Comparison of ENCODE assay signal across 11 cellular contexts in the genomic region with DNA sequence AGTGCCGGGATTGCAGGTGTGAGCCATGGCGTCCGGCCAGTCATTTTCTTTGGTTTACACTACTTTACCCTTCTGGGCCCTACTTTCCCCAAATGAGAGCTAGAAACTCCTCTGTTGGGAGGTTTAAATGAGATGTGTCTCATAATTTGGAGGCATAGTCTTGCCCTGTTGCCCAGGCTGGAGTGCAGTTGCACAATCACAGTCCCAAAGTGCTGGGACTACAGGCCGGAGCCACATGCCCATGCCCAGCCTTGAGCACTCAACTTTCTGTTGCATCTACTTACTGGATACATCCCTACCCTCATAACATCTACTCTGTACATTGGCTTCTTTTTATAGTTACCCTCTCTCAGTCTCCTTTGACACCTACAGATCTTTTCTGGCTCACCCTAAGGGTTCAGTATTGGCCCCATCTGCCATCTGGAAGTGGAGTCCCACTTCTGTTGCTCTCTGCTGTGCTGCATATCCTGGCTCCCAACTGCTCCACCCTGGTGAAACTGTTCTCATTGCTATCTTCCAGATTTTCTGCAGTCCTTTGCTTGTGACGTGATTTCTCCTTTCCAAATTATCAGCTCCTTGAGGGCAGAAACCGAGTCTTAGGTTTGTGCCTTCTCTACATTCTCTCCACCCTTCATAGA. TPM values are rescaled to one million over a fixed set of nuclear protein-coding genes. Genes with fewer than 3 reads are reported as not detected.
DNase-seq lines count a peak whose midpoint lies in the region; ATAC-seq, FAIRE-seq and TF ChIP-seq lines count a peak whose summit lies in the region.
"Had no signal": no experiment of that assay in that cellular context is flagged by ENCODE, and none has a peak within 500 bp of the region (broad histone marks: within the 10 kb centered on the region; RNA-seq: fewer than 3 reads in every experiment).

No MANE protein-coding gene starts in this region.

- H3K4me1 ChIP-seq in Caco-2 (peaks cover 20% of the 10 kb centered on the region), PC-9 (replicated peaks; ENCODE audit: insufficient read depth) (peaks cover 38% of the 10 kb centered on the region), pancreas (peaks cover 66 to 68% (median 67%) of the 10 kb centered on the region in 3 donors)

- H4K20me1 ChIP-seq in PC-9 (ENCODE audit: insufficient read depth), result peaks cover 100% of the 10 kb centered on the region

- no peaks in the 10 kb centered on the region for H3K9me3 Mint-ChIP-seq in Caco-2 (ENCODE audit: unreplicated experiment)
- no peaks in the 10 kb centered on the region for H3K9me3 Mint-ChIP-seq in effector memory CD8-positive, alpha-beta T cell

- H3K4me1 Mint-ChIP-seq in Caco-2 (ENCODE audit: low read depth, unreplicated experiment), result peaks cover 43% of the 10 kb centered on the region
- H3K4me1 Mint-ChIP-seq in effector memory CD8-positive, alpha-beta T cell (ENCODE audit: low read depth in 2 of 2), result peaks cover 63 to 80% of the 10 kb centered on the region in 2 donors

- no peak overlapping the region for H3K4me3 ChIP-seq in Caco-2 (ENCODE audit: low read depth, low read length)
- H3K4me3 ChIP-seq in PC-9, result no peak overlapping the region
- H3K4me3 ChIP-seq in pancreas, result no peak overlapping the region

- no peaks in the 10 kb centered on the region for H3K27me3 Mint-ChIP-seq in Caco-2 (ENCODE audit: insufficient read depth, unreplicated experiment)
- no peaks in the 10 kb centered on the region for H3K27me3 Mint-ChIP-seq in effector memory CD8-positive, alpha-beta T cell

- 36 to 43% methylated on average over 6 of the region's 6 CpGs for WGBS in pancreas, 2 donors

- peak overlapping the region; percentile 30; the same call in 1 of the 2 replicates for H3K27ac ChIP-seq in PC-9
- H3K27ac ChIP-seq in pancreas, result peak overlapping the region in 1 of 4 donors; percentile 23

- no peak for FAIRE-seq in pancreas (lab: Jason Lieb, UNC)
- FAIRE-seq: G401.6 had no signal

- DNase-seq in Caco-2 (no peak), PC-9 (no peak), pancreas (no peak), LoVo (ENCODE audit: low spot score) (no peak), SIG-M5 treated with dmso at 0.1 percent for 504 hours (lab: John Stamatoyannopoulos, UW; ENCODE audit: unreplicated experiment) (no peak), DMS79 (lab: John Stamatoyannopoulos, UW) (no peak)
- DNase-seq in effector memory CD8-positive, alpha-beta T cell, result no peak
- no peak for DNase-seq in NK-92 treated with Interleukin-12 subunit alpha and Interleukin-12 subunit beta, amount 100 ng/mL, for 24 hours (lab: John Stamatoyannopoulos, UW)
- DNase-seq: activated CD8-positive, alpha-beta memory T cell treated with anti-CD3 and anti-CD28 coated beads, Interleukin-2, amount 50 U/mL, for 48 hours; NCI-H510A had no signal

- CTCF ChIA-PET in Caco-2 (lab: Charles Lee) (interaction anchor here (0.8 to 1.7 kb wide), 3 partner anchors 9 to 115 kb away, joined by 3 to 8 read pairs (median 8); a partner anchor contains a TSS), PC-9 (lab: Charles Lee) (interaction anchor here (0.6 to 1.2 kb wide), 2 partner anchors 24 to 113 kb away, joined by 4 read pairs; no protein-coding TSS in a partner anchor)

- no peak overlapping the region for H2AFZ ChIP-seq in PC-9

- peaks cover 100% of the 10 kb centered on the region for H3K79me2 ChIP-seq in PC-9 (ENCODE audit: low read depth)

- intact Hi-C loops in Caco-2 (cut with micrococcal nuclease; ENCODE audit: unreplicated experiment), result loop anchor here (5.0 kb wide), 2 partner anchors 115 to 130 kb away; no protein-coding TSS in a partner anchor
- intact Hi-C loops in PC-9 (cut with micrococcal nuclease; ENCODE audit: unreplicated experiment), result loop anchor here (5.0 kb wide), 1 partner anchor 115 kb away; no protein-coding TSS in a partner anchor
- intact Hi-C loops in pancreas (cut with DNase I), result loop anchor here in 1 of 3 donors (10.0 kb wide), 1 partner anchor 118 kb away; no protein-coding TSS in a partner anchor

- H3K36me3 Mint-ChIP-seq in Caco-2 (ENCODE audit: insufficient read depth, unreplicated experiment), result peaks cover 95% of the 10 kb centered on the region
- peaks cover 63% of the 10 kb centered on the region for H3K36me3 Mint-ChIP-seq in effector memory CD8-positive, alpha-beta T cell (ENCODE audit: insufficient read depth)

- no peaks in the 10 kb centered on the region for H3K9me2 ChIP-seq in PC-9 (ENCODE audit: insufficient read depth)

- H3K4me2 ChIP-seq in PC-9, result peak overlapping the region; percentile 11; the same call in 1 of the 2 replicates

- peaks cover 57% of the 10 kb centered on the region; the same call in 1 of the 2 replicates for H3F3A ChIP-seq in PC-9 (ENCODE audit: insufficient read depth, low read depth)

- H3K9me3 ChIP-seq in Caco-2 (no peaks in the 10 kb centered on the region), PC-9 (ENCODE audit: insufficient read depth, low read depth) (no peaks in the 10 kb centered on the region), pancreas (no peaks in the 10 kb centered on the region)

- no peak overlapping the region for H3K4me3 Mint-ChIP-seq in Caco-2 (ENCODE audit: unreplicated experiment)
- H3K4me3 Mint-ChIP-seq in effector memory CD8-positive, alpha-beta T cell, result peak overlapping the region; percentile 19 to 44

- no TSS peak for BruUV-seq in Caco-2 (replicated peaks; lab: Mats Ljungman, UMichigan)
- no TSS peak for BruUV-seq in PC-9 (replicated peaks; lab: Mats Ljungman, UMichigan)

- no peak for TF ChIP-seq CTCF in Caco-2 (IDR thresholded peaks at IDR 0.05; ENCODE audit: insufficient read depth in 1 of 2, low read depth in 1 of 2, low read length in 1 of 2, severe bottlenecking in 1 of 2, unreplicated experiment in 1 of 2)
- TF ChIP-seq CTCF in PC-9 (conservative IDR thresholded peaks at IDR 0.05), result no peak
- TF ChIP-seq CTCF in pancreas (IDR thresholded peaks at IDR 0.05), result no peak

- POLR2A ChIA-PET in Caco-2 (lab: Charles Lee) (no interaction called here), PC-9 (lab: Charles Lee; ENCODE audit: unreplicated experiment) (interaction anchor here (0.6 kb wide), 1 partner anchor 18 kb away, joined by 6 read pairs; no protein-coding TSS in a partner anchor)

- ATAC-seq in effector memory CD8-positive, alpha-beta T cell (replicated peaks), result no peak
- ATAC-seq in pancreas, result peak; percentile 12 to 23 (median 18)

- peak overlapping the region; percentile 4 for H3K27ac Mint-ChIP-seq in Caco-2 (ENCODE audit: unreplicated experiment)
- peak overlapping the region; percentile 52 to 67 for H3K27ac Mint-ChIP-seq in effector memory CD8-positive, alpha-beta T cell

- H3K36me3 ChIP-seq in Caco-2 (ENCODE audit: control insufficient read depth, insufficient read depth, low read length) (peaks cover 2% of the 10 kb centered on the region; the same call in 1 of the 2 replicates), PC-9 (ENCODE audit: low read depth) (peaks cover 61% of the 10 kb centered on the region), pancreas (no peaks in the 10 kb centered on the region)

- no peaks in the 10 kb centered on the region for H3K27me3 ChIP-seq in Caco-2 (replicated peaks; ENCODE audit: control insufficient read depth, insufficient read depth, low read length)
- H3K27me3 ChIP-seq in PC-9 (ENCODE audit: insufficient read depth, low read depth), result no peaks in the 10 kb centered on the region
- no peaks in the 10 kb centered on the region for H3K27me3 ChIP-seq in pancreas

RNA-seq across cellular contexts. Expression of a gene that starts 8.4 kb away (rescaled TPM):
- 370 TPM in 2 replicates for total RNA-seq in Caco-2 (2022)
- 315 and 459 TPM in 2 replicates for total RNA-seq in PC-9 (2021)
- 100 to 1,000 TPM; 128 to 195 (median 135) TPM for total RNA-seq in pancreas
- polyA plus RNA-seq in pancreas, result 100 to 1,000 TPM in 1 of 2 donors, 10 to 100 TPM in 1; 73.0 to 107 TPM

RNA-seq across cellular contexts. Expression of a gene that starts 27.2 kb away (rescaled TPM):
- 1.2 and 1.3 TPM in 2 replicates for total RNA-seq in Caco-2 (2022)
- 1.8 and 3.5 TPM in 2 replicates for total RNA-seq in PC-9 (2021)
- 10 to 100 TPM in 1 of 6 donors, 1 to 10 TPM in 4, under 1 TPM in 1; 0.65 to 14.3 (median 2.7) TPM for total RNA-seq in pancreas
- 10 to 100 TPM in 1 of 2 donors, 1 to 10 TPM in 1; 4.6 to 17.5 TPM for polyA plus RNA-seq in pancreas
